In the genomic region with DNA sequence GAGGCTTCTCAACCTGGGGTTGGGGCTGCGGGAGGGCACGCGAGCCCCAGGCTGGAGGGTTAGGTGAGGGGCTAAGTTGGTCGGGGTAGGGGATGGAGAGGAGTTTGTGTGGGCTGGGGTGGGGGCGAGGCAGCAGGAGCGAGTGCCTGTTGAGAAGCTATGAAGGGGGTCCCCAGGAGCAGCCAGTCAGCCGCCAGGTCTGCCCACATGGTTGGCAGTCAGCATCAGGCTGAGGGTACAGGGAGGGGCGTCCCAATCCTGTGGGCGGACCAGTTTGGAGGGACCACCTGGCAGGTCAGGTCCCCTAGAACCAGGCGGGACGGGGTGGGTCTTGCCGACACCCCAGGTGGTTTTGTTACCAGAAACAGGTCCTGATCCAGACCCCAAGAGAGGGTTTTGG, we compare ENCODE assay signal across 13 cellular contexts. TPM values are rescaled to one million over a fixed set of nuclear protein-coding genes. Genes with fewer than 3 reads are reported as not detected.
DNase-seq lines count a peak whose midpoint lies in the region; ATAC-seq and TF ChIP-seq lines count a peak whose summit lies in the region.
"Had no signal": no experiment of that assay in that cellular context is flagged by ENCODE, and none has a peak within 500 bp of the region (broad histone marks: within the 10 kb centered on the region; RNA-seq: fewer than 3 reads in every experiment).

No MANE protein-coding gene starts in this region.

- no peak overlapping the region for H3K27ac ChIP-seq in right atrium auricular region
- H3K27ac ChIP-seq: A549, psoas muscle had no signal

- CTCF ChIA-PET in activated CD4-positive, alpha-beta T cell treated with anti-CD3 and anti-CD28 coated beads, Interleukin-2, amount 10 ng/mL, durations not matched to agents 7 days and 5 days (lab: Charles Lee) = no interaction called here
- CTCF ChIA-PET in activated CD8-positive, alpha-beta T cell treated with anti-CD3 and anti-CD28 coated beads, Interleukin-2, amount 10 ng/mL, durations not matched to agents 7 days and 5 days (lab: Charles Lee) = no interaction called here

- no peak for ATAC-seq in activated CD8-positive, alpha-beta T cell treated with anti-CD3 and anti-CD28 coated beads, Interleukin-2, amount 10 ng/mL, durations not matched to agents 7 days and 5 days
- ATAC-seq in GM21786 (IDR thresholded peaks at IDR 0.05; ENCODE audit: unreplicated experiment) (no peak), HG02571 (IDR thresholded peaks at IDR 0.05; ENCODE audit: unreplicated experiment) (no peak)
- ATAC-seq: A549 had no signal

- POLR2A ChIA-PET in activated CD4-positive, alpha-beta T cell treated with anti-CD3 and anti-CD28 coated beads, Interleukin-2, amount 10 ng/mL, durations not matched to agents 7 days and 5 days (lab: Charles Lee) = no interaction called here
- POLR2A ChIA-PET in activated CD8-positive, alpha-beta T cell treated with anti-CD3 and anti-CD28 coated beads, Interleukin-2, amount 10 ng/mL, durations not matched to agents 7 days and 5 days (lab: Charles Lee) = no interaction called here

- peak overlapping the region; percentile 41 to 56 for H3K4me3 ChIP-seq in right atrium auricular region
- H3K4me3 ChIP-seq: A549 had no signal

- H3K36me3 Mint-ChIP-seq in activated CD4-positive, alpha-beta T cell treated with anti-CD3 and anti-CD28 coated beads, Interleukin-2, amount 10 ng/mL, durations not matched to agents 7 days and 5 days (ENCODE audit: low read depth) = peaks cover 7% of the 10 kb centered on the region
- peaks cover 2% of the 10 kb centered on the region for H3K36me3 Mint-ChIP-seq in activated CD8-positive, alpha-beta T cell treated with anti-CD3 and anti-CD28 coated beads, Interleukin-2, amount 10 ng/mL, durations not matched to agents 7 days and 5 days (ENCODE audit: low read depth)

- H3K4me3 Mint-ChIP-seq in activated CD4-positive, alpha-beta T cell treated with anti-CD3 and anti-CD28 coated beads, Interleukin-2, amount 10 ng/mL, durations not matched to agents 7 days and 5 days = peak overlapping the region; percentile 66
- peak overlapping the region; percentile 6 for H3K4me3 Mint-ChIP-seq in activated CD8-positive, alpha-beta T cell treated with anti-CD3 and anti-CD28 coated beads, Interleukin-2, amount 10 ng/mL, durations not matched to agents 7 days and 5 days

- TF ChIP-seq CTCF in right atrium auricular region (IDR thresholded peaks at IDR 0.05) = no peak

- intact Hi-C loops in posterior vena cava (cut with DNase I) = loop anchor here in 1 of 2 donors (5.0 kb wide), 1 partner anchor 1125 kb away; no protein-coding TSS in a partner anchor

- H3K27ac Mint-ChIP-seq in activated CD4-positive, alpha-beta T cell treated with anti-CD3 and anti-CD28 coated beads, Interleukin-2, amount 10 ng/mL, durations not matched to agents 7 days and 5 days = no peak overlapping the region
- no peak overlapping the region for H3K27ac Mint-ChIP-seq in activated CD8-positive, alpha-beta T cell treated with anti-CD3 and anti-CD28 coated beads, Interleukin-2, amount 10 ng/mL, durations not matched to agents 7 days and 5 days

- H3K9me3 ChIP-seq in right atrium auricular region = no peaks in the 10 kb centered on the region
- H3K9me3 ChIP-seq: A549, psoas muscle had no signal

- peaks cover 35% of the 10 kb centered on the region for H3K27me3 Mint-ChIP-seq in activated CD4-positive, alpha-beta T cell treated with anti-CD3 and anti-CD28 coated beads, Interleukin-2, amount 10 ng/mL, durations not matched to agents 7 days and 5 days
- H3K27me3 Mint-ChIP-seq in activated CD8-positive, alpha-beta T cell treated with anti-CD3 and anti-CD28 coated beads, Interleukin-2, amount 10 ng/mL, durations not matched to agents 7 days and 5 days (ENCODE audit: low read depth) = peaks cover 25% of the 10 kb centered on the region

- H3K4me1 Mint-ChIP-seq in activated CD4-positive, alpha-beta T cell treated with anti-CD3 and anti-CD28 coated beads, Interleukin-2, amount 10 ng/mL, durations not matched to agents 7 days and 5 days = peaks cover 34% of the 10 kb centered on the region
- H3K4me1 Mint-ChIP-seq in activated CD8-positive, alpha-beta T cell treated with anti-CD3 and anti-CD28 coated beads, Interleukin-2, amount 10 ng/mL, durations not matched to agents 7 days and 5 days (ENCODE audit: low read depth) = peaks cover 32% of the 10 kb centered on the region

- H3K4me1 ChIP-seq in right atrium auricular region = peaks cover 0 to 20% of the 10 kb centered on the region in 2 donors
- H3K4me1 ChIP-seq: A549 had no signal

- no peak for DNase-seq in activated CD4-positive, alpha-beta T cell treated with anti-CD3 and anti-CD28 coated beads, Interleukin-2, amount 10 ng/mL, durations not matched to agents 7 days and 5 days
- no peak for DNase-seq in activated CD4-positive, alpha-beta T cell treated with anti-CD3 and anti-CD28 coated beads, Interleukin-2, amount 50 U/mL, for 4 hours
- no peak for DNase-seq in activated CD8-positive, alpha-beta T cell treated with anti-CD3 and anti-CD28 coated beads, Interleukin-2, amount 10 ng/mL, durations not matched to agents 7 days and 5 days
- DNase-seq in right atrium auricular region (ENCODE audit: low spot score) (no peak), posterior vena cava (ENCODE audit: low spot score) (peak; percentile 60), NCI-H748 treated with DMSO at 0.1 percent for 48 hours (lab: John Stamatoyannopoulos, UW) (no peak)
- DNase-seq: activated CD8-positive, alpha-beta memory T cell treated with anti-CD3 and anti-CD28 coated beads, Interleukin-2, amount 50 U/mL, for 4 hours; Karpas-422; NCI-H2081; psoas muscle had no signal

- peaks cover 0 to 11% of the 10 kb centered on the region in 2 donors for H3K27me3 ChIP-seq in right atrium auricular region

- H3K9me3 Mint-ChIP-seq in activated CD4-positive, alpha-beta T cell treated with anti-CD3 and anti-CD28 coated beads, Interleukin-2, amount 10 ng/mL, durations not matched to agents 7 days and 5 days = no peaks in the 10 kb centered on the region
- no peaks in the 10 kb centered on the region for H3K9me3 Mint-ChIP-seq in activated CD8-positive, alpha-beta T cell treated with anti-CD3 and anti-CD28 coated beads, Interleukin-2, amount 10 ng/mL, durations not matched to agents 7 days and 5 days (ENCODE audit: insufficient read depth)

- no peaks in the 10 kb centered on the region for H3K36me3 ChIP-seq in right atrium auricular region

RNA-seq across cellular contexts. Expression of a gene that starts 0.4 kb away (rescaled TPM):
- total RNA-seq in activated CD4-positive, alpha-beta T cell treated with anti-CD3 and anti-CD28 coated beads, Interleukin-2, amount 10 ng/mL, durations not matched to agents 7 days and 5 days = under 1 TPM; 0.73 to 0.99 TPM
- total RNA-seq in activated CD8-positive, alpha-beta T cell treated with anti-CD3 and anti-CD28 coated beads, Interleukin-2, amount 10 ng/mL, durations not matched to agents 7 days and 5 days = 1 to 10 TPM; 2.8 to 4.0 TPM
- total RNA-seq in right atrium auricular region (not detected), posterior vena cava (1 to 10 TPM in 1 of 2 donors, under 1 TPM in 1; 0.38 to 1.9 TPM)
- total RNA-seq: psoas muscle had no signal

RNA-seq across cellular contexts. Expression of a gene that starts 10.4 kb away (rescaled TPM):
- 10 to 100 TPM; 54.4 to 62.4 TPM for total RNA-seq in activated CD4-positive, alpha-beta T cell treated with anti-CD3 and anti-CD28 coated beads, Interleukin-2, amount 10 ng/mL, durations not matched to agents 7 days and 5 days
- total RNA-seq in activated CD8-positive, alpha-beta T cell treated with anti-CD3 and anti-CD28 coated beads, Interleukin-2, amount 10 ng/mL, durations not matched to agents 7 days and 5 days = 10 to 100 TPM; 66.5 to 71.9 TPM
- total RNA-seq in right atrium auricular region (1 to 10 TPM; 5.5 to 9.8 TPM), posterior vena cava (10 to 100 TPM; 12.7 to 13.3 TPM)
